Comparison of ENCODE assay signal across 12 cellular contexts in genomic region chr19:15284896-15285295, GRCh38. TPM values are rescaled to one million over a fixed set of nuclear protein-coding genes. Genes with fewer than 3 reads are reported as not detected.
DNase-seq lines count a peak whose midpoint lies in the region; ATAC-seq, FAIRE-seq and TF ChIP-seq lines count a peak whose summit lies in the region.
"Had no signal": no experiment of that assay in that cellular context is flagged by ENCODE, and none has a peak within 500 bp of the region (broad histone marks: within the 10 kb centered on the region; RNA-seq: fewer than 3 reads in every experiment).

No MANE protein-coding gene starts in this region.

- POLR2A ChIA-PET in CD4-positive, alpha-beta memory T cell (lab: Charles Lee; ENCODE audit: partially characterized antibody), result interaction anchor here (1.2 kb wide), 2 partner anchors 40 to 94 kb away, joined by 3 read pairs; partner anchors contain the start of gene AKAP8
- POLR2A ChIA-PET in K562 (lab: Yijun Ruan, JAX), result interaction anchor here (5.0 kb wide), 1 partner anchor 8 kb away, joined by 34 read pairs; no protein-coding TSS in a partner anchor

- TF ChIP-seq CTCF in KMS-11 (conservative IDR thresholded peaks at IDR 0.05; ENCODE audit: low read depth, low read length), result no peak
- no peak for TF ChIP-seq CTCF in K562 (IDR thresholded peaks at IDR 0.05 in 2 of 3, conservative IDR thresholded peaks at IDR 0.05 in 1 of 3; ENCODE audit: insufficient read depth in 2 of 3, low read depth in 1 of 3, low read length in 3 of 3)
- TF ChIP-seq CTCF in neutrophil (IDR thresholded peaks at IDR 0.05), result no peak
- no peak for TF ChIP-seq CTCF in stomach (IDR thresholded peaks at IDR 0.05)
- TF ChIP-seq CTCF in BE2C (IDR thresholded peaks at IDR 0.05; ENCODE audit: low read depth, low read length), result no peak

- H3K4me1 ChIP-seq in CD4-positive, alpha-beta memory T cell (ENCODE audit: insufficient read depth, low read length), result peaks cover 98% of the 10 kb centered on the region
- H3K4me1 ChIP-seq in KMS-11 (ENCODE audit: low read depth, poor library complexity, severe bottlenecking) (peaks cover 100% of the 10 kb centered on the region), K562 (replicated peaks in 1 of 2; ENCODE audit: control insufficient read depth in 2 of 2, insufficient read depth in 2 of 2, low read length in 2 of 2) (peaks cover 18 to 57% of the 10 kb centered on the region in 2 experiments), neutrophil (ENCODE audit: control insufficient read depth in 1 of 2, insufficient read depth in 1 of 2, low read depth in 1 of 2, low read length in 1 of 2) (peaks cover 63 to 71% of the 10 kb centered on the region in 2 experiments), stomach (peaks cover 97 to 100% (median 99%) of the 10 kb centered on the region in 4 donors), BE2C (peaks cover 49% of the 10 kb centered on the region)

- peaks cover 83 to 100% (median 94%) of the 10 kb centered on the region in 4 donors for H3K4me1 Mint-ChIP-seq in CD4-positive, alpha-beta memory T cell

- H3K36me3 ChIP-seq in CD4-positive, alpha-beta memory T cell (ENCODE audit: insufficient read depth, low read length), result no peaks in the 10 kb centered on the region
- no peaks in the 10 kb centered on the region for H3K36me3 ChIP-seq in KMS-11 (ENCODE audit: insufficient read depth)
- peaks cover 23% of the 10 kb centered on the region; the same call in 2 of the 3 replicates for H3K36me3 ChIP-seq in K562 (ENCODE audit: control insufficient read depth, insufficient read depth, low read length)
- H3K36me3 ChIP-seq in neutrophil, result peaks cover 5% of the 10 kb centered on the region
- no peaks in the 10 kb centered on the region for H3K36me3 ChIP-seq in stomach
- H3K36me3 ChIP-seq in BE2C, result no peaks in the 10 kb centered on the region
- H3K36me3 ChIP-seq: Peyer's patch had no signal

- H3K27ac ChIP-seq in CD4-positive, alpha-beta memory T cell (ENCODE audit: low read depth, low read length), result no peak overlapping the region
- H3K27ac ChIP-seq in KMS-11 (no peak overlapping the region; the same call in 1 of the 2 replicates), K562 (ENCODE audit: extremely low read depth, low read depth, low read length) (peak overlapping the region; percentile 28; the same call in 1 of the 3 replicates), neutrophil (peak overlapping the region; percentile 32), stomach (peak overlapping the region in 1 of 5 donors; percentile 68)

- H3K9ac ChIP-seq in KMS-11 (no peak overlapping the region), K562 (ENCODE audit: insufficient read depth in 1 of 2, low read depth in 2 of 2, low read length in 2 of 2) (0 out of 4 replicates have a peak overlapping the region, but pooled peaks of 1 of the 2 experiments have one; percentile 15)

- H3K9me3 Mint-ChIP-seq in CD4-positive, alpha-beta memory T cell, result no peaks in the 10 kb centered on the region

- no peaks in the 10 kb centered on the region for H3K9me3 ChIP-seq in CD4-positive, alpha-beta memory T cell (ENCODE audit: control insufficient read depth in 1 of 2, low read length in 2 of 2)
- H3K9me3 ChIP-seq in K562 (replicated peaks; ENCODE audit: control insufficient read depth, insufficient read depth, low read depth, low read length) (no peaks in the 10 kb centered on the region), neutrophil (no peaks in the 10 kb centered on the region), stomach (no peaks in the 10 kb centered on the region), BE2C (no peaks in the 10 kb centered on the region)
- H3K9me3 ChIP-seq: Peyer's patch had no signal

- H3K4me2 ChIP-seq in KMS-11, result peak overlapping the region; percentile 36; the same call in 1 of the 2 replicates
- H3K4me2 ChIP-seq in K562 (ENCODE audit: insufficient read depth, low read length), result no peak overlapping the region

- CTCF ChIA-PET in CD4-positive, alpha-beta memory T cell (lab: Charles Lee; ENCODE audit: partially characterized antibody), result no interaction called here
- CTCF ChIA-PET in K562 (lab: Yijun Ruan, JAX; ENCODE audit: low intra/inter-chr PET ratio), result no interaction called here

- ATAC-seq in K562 (no peak), HG02981 (IDR thresholded peaks at IDR 0.05; ENCODE audit: unreplicated experiment) (no peak)
- ATAC-seq: activated CD8-positive, alpha-beta memory T cell treated with anti-CD3 and anti-CD28 coated beads, Interleukin-2, amount 10 ng/mL, durations not matched to agents 7 days and 5 days had no signal

- TF ChIP-seq EP300 in K562 (IDR thresholded peaks at IDR 0.05; ENCODE audit: low read length) (no peak), stomach (IDR thresholded peaks at IDR 0.05) (no peak)

- peak overlapping the region in 7 of 8 donors; percentile 43 to 80 (median 72) for H3K4me3 Mint-ChIP-seq in CD4-positive, alpha-beta memory T cell
- H3K4me3 Mint-ChIP-seq: activated CD8-positive, alpha-beta memory T cell treated with anti-CD3 and anti-CD28 coated beads, Interleukin-2, amount 10 ng/mL, durations not matched to agents 7 days and 5 days had no signal

- H3K79me2 ChIP-seq in KMS-11 (ENCODE audit: insufficient read depth, low read depth), result peaks cover 100% of the 10 kb centered on the region
- peaks cover 99% of the 10 kb centered on the region for H3K79me2 ChIP-seq in K562 (ENCODE audit: control insufficient read depth, insufficient read depth, low read length)

- no TSS peak for BruUV-seq in K562 (replicated peaks; lab: Mats Ljungman, UMichigan)

- H3K27me3 Mint-ChIP-seq in CD4-positive, alpha-beta memory T cell, result no peaks in the 10 kb centered on the region
- H3K27me3 Mint-ChIP-seq: activated CD8-positive, alpha-beta memory T cell treated with anti-CD3 and anti-CD28 coated beads, Interleukin-2, amount 10 ng/mL, durations not matched to agents 7 days and 5 days had no signal

- WGBS in K562 (ENCODE audit: insufficient coverage, low coverage, missing lambda C conversion rate), result 81% methylated on average over 3 of the region's 3 CpGs
- 53 to 71% (median 67%) methylated on average over 3 of the region's 3 CpGs for WGBS in stomach, 5 donors

- no peaks in the 10 kb centered on the region for H3K36me3 Mint-ChIP-seq in CD4-positive, alpha-beta memory T cell
- H3K36me3 Mint-ChIP-seq: activated CD8-positive, alpha-beta memory T cell treated with anti-CD3 and anti-CD28 coated beads, Interleukin-2, amount 10 ng/mL, durations not matched to agents 7 days and 5 days had no signal

- H3K27ac Mint-ChIP-seq in CD4-positive, alpha-beta memory T cell, result peak overlapping the region; percentile 73 to 89 (median 86)
- H3K27ac Mint-ChIP-seq: activated CD8-positive, alpha-beta memory T cell treated with anti-CD3 and anti-CD28 coated beads, Interleukin-2, amount 10 ng/mL, durations not matched to agents 7 days and 5 days had no signal

- peak; percentile 15 for FAIRE-seq in K562 (lab: Jason Lieb, UNC)

- no peaks in the 10 kb centered on the region for H3K27me3 ChIP-seq in CD4-positive, alpha-beta memory T cell (ENCODE audit: insufficient read depth, low read length)
- H3K27me3 ChIP-seq in KMS-11 (ENCODE audit: insufficient read depth, low read depth), result no peaks in the 10 kb centered on the region
- no peaks in the 10 kb centered on the region for H3K27me3 ChIP-seq in K562 (ENCODE audit: control insufficient read depth in 2 of 2, insufficient read depth in 2 of 2, low read length in 2 of 2)
- H3K27me3 ChIP-seq in neutrophil, result no peaks in the 10 kb centered on the region
- no peaks in the 10 kb centered on the region for H3K27me3 ChIP-seq in stomach
- H3K27me3 ChIP-seq in BE2C, result no peaks in the 10 kb centered on the region
- H3K27me3 ChIP-seq: Peyer's patch had no signal

- H2AFZ ChIP-seq in KMS-11 (ENCODE audit: low read depth), result no peak overlapping the region
- no peak overlapping the region for H2AFZ ChIP-seq in K562 (ENCODE audit: low read depth, low read length)

- in situ Hi-C loops in K562 (cut with MboI), result no loop called here

- intact Hi-C loops in CD4-positive, alpha-beta memory T cell (cut with micrococcal nuclease), result loop anchor here (5.0 kb wide), 1 partner anchor 37 kb away; no protein-coding TSS in a partner anchor
- intact Hi-C loops in K562 (cut with micrococcal nuclease), result loop anchor here (5.0 kb wide), 1 partner anchor 37 kb away; no protein-coding TSS in a partner anchor
- intact Hi-C loops in stomach (cut with DNase I; ENCODE audit: low total_unique reads), result no loop called here

- H4K20me1 ChIP-seq in KMS-11 (ENCODE audit: insufficient read depth) (peaks cover 92% of the 10 kb centered on the region), K562 (replicated peaks; ENCODE audit: control insufficient read depth, insufficient read depth, low read length) (peaks cover 90% of the 10 kb centered on the region)

- TF ChIP-seq POLR2A in K562 (conservative IDR thresholded peaks at IDR 0.05) (no peak), stomach (IDR thresholded peaks at IDR 0.05) (no peak)

- peaks cover 24% of the 10 kb centered on the region for H3K9me1 ChIP-seq in K562 (ENCODE audit: control insufficient read depth, insufficient read depth, low read length)

- peak overlapping the region in 1 of 2 donors; percentile 5 for H3K4me3 ChIP-seq in CD4-positive, alpha-beta memory T cell (ENCODE audit: low read length in 2 of 2)
- H3K4me3 ChIP-seq in KMS-11 (IDR thresholded peaks at IDR 0.05; ENCODE audit: insufficient read depth, low read depth, low read length) (no peak overlapping the region), K562 (no peak overlapping the region), neutrophil (ENCODE audit: low read depth in 1 of 2, low read length in 1 of 2) (no peak overlapping the region), stomach (peak overlapping the region in 1 of 4 donors; percentile 4), BE2C (ENCODE audit: low read depth, low read length) (no peak overlapping the region)
- H3K4me3 ChIP-seq: Peyer's patch had no signal

- TF ChIP-seq RAD21 in K562 (CRISPR knock-in tag; conservative IDR thresholded peaks at IDR 0.05 in 1 of 2, IDR thresholded peaks at IDR 0.05 in 1 of 2), result no peak

- no peak for DNase-seq in CD4-positive, alpha-beta memory T cell
- DNase-seq in K562 (ENCODE audit: extremely low read depth in 1 of 4, low spot score in 3 of 4), result no peak
- DNase-seq in stomach, result no peak
- no peak for DNase-seq in BE2C
- DNase-seq in hepatic stellate cell (ENCODE audit: low spot score), result no peak
- DNase-seq: activated CD8-positive, alpha-beta memory T cell treated with anti-CD3 and anti-CD28 coated beads, Interleukin-2, amount 10 ng/mL, durations not matched to agents 7 days and 5 days; mesenchymal stem cell; Peyer's patch; T1000 had no signal

RNA-seq across cellular contexts. Expression of gene BRD4, which starts 47.4 kb away (rescaled TPM):
- 100 to 1,000 TPM; 149 to 152 TPM for total RNA-seq in CD4-positive, alpha-beta memory T cell
- polyA plus RNA-seq in CD4-positive, alpha-beta memory T cell, result 10 to 100 TPM in 1 of 2 donors, 1 to 10 TPM in 1; 4.2 to 48.2 TPM
- 157 and 305 TPM in 2 replicates for total RNA-seq in K562 (2011; cell fraction: chromatin; rRNA removed; ENCODE audit: low replicate concordance)
- 129 and 134 TPM in 2 replicates for total RNA-seq in K562 (2011; cell fraction: nucleolus; rRNA removed)
- total RNA-seq in K562 (2011; cell fraction: nucleoplasm; rRNA removed), result 133 and 164 TPM in 2 replicates
- total RNA-seq in K562 (2014; rRNA removed), result 15.6 and 24.0 TPM in 2 replicates
- 11.3 and 13.0 TPM in 2 replicates for total RNA-seq in K562 (2014; rRNA removed; fragmentation: Illumina TruSeq; extraction: Trizol)
- total RNA-seq in K562 (2015; rRNA removed; fragmentation: Illumina TruSeq; extraction: Trizol), result 16.1 and 18.2 TPM in 2 replicates
- 93.7 and 105 TPM in 2 replicates for total RNA-seq in K562 (2021)
- 8.9 and 11.0 TPM in 2 replicates for polyA plus RNA-seq in K562 (2011; rRNA removed)
- 5.8 and 8.4 TPM in 2 replicates for polyA plus RNA-seq in K562 (2011; cell fraction: cytosol; rRNA removed)
- 36.9 and 48.9 TPM in 2 replicates for polyA plus RNA-seq in K562 (2011; cell fraction: nucleus; rRNA removed)
- 61.3 and 74.1 TPM in 2 replicates for polyA plus RNA-seq in K562 (2012)
- polyA plus RNA-seq in K562 (2014; fragmentation: Illumina TruSeq; extraction: Trizol), result 35.3 and 43.4 TPM in 2 replicates
- polyA plus RNA-seq in K562 (2014; fragmentation: Nextera tagmentation; extraction: Ambion mirVana), result 1 to 10 TPM; 1.8 to 5.4 TPM
- 23.3 and 24.3 TPM in 2 replicates for polyA plus RNA-seq in K562 (2014; rRNA removed)
- 14.6 and 17.9 TPM in 2 replicates for polyA minus RNA-seq in K562 (2011; rRNA and poly(A)+ RNA removed)
- 36.5 and 50.1 TPM in 2 replicates for polyA minus RNA-seq in K562 (2011; cell fraction: cytosol; rRNA and poly(A)+ RNA removed)
- polyA minus RNA-seq in K562 (2011; cell fraction: nucleus; rRNA and poly(A)+ RNA removed), result 35.0 and 50.0 TPM in 2 replicates
- 100 to 1,000 TPM in 1 of 5 donors, 10 to 100 TPM in 4; 14.7 to 113 (median 49.7) TPM for total RNA-seq in stomach
- polyA plus RNA-seq in stomach, result 10 to 100 TPM; 10.6 to 21.1 (median 14.8) TPM
- polyA plus RNA-seq in BE2C (2012; ENCODE audit: insufficient read depth, insufficient read length, low read depth), result 76.3 TPM

RNA-seq across cellular contexts. Expression of gene EPHX3, which starts 52.6 kb away (rescaled TPM):
- under 1 TPM in 1 of 2 experiments, not detected in 1; 0.29 TPM for total RNA-seq in CD4-positive, alpha-beta memory T cell
- polyA plus RNA-seq in CD4-positive, alpha-beta memory T cell, result not detected
- total RNA-seq in K562 (2011; cell fraction: chromatin; rRNA removed; ENCODE audit: low replicate concordance), result 0.39 and 1.6 TPM in 2 replicates
- total RNA-seq in K562 (2011; cell fraction: nucleolus; rRNA removed), result 0.79 and 0.83 TPM in 2 replicates
- total RNA-seq in K562 (2011; cell fraction: nucleoplasm; rRNA removed), result 0.69 and 0.88 TPM in 2 replicates
- total RNA-seq in K562 (2014; rRNA removed) (not detected in 2 replicates), K562 (2014; rRNA removed; fragmentation: Illumina TruSeq; extraction: Trizol) (not detected in 2 replicates), K562 (2015; rRNA removed; fragmentation: Illumina TruSeq; extraction: Trizol) (not detected in 2 replicates), K562 (2021) (0.20 TPM in 1 of 2 replicates, not detected in the other), stomach (1 to 10 TPM in 2 of 5 donors, not detected in 3; 1.1 to 4.2 TPM)
- polyA plus RNA-seq in K562 (2011; rRNA removed) (0.07 TPM in 1 of 2 replicates, not detected in the other), K562 (2014; fragmentation: Illumina TruSeq; extraction: Trizol) (not detected in 2 replicates), K562 (2014; fragmentation: Nextera tagmentation; extraction: Ambion mirVana) (not detected), K562 (2014; rRNA removed) (not detected in 2 replicates), stomach (10 to 100 TPM in 1 of 3 donors, under 1 TPM in 1, not detected in 1; 0.31 to 12.8 TPM)
- 0.06 and 0.12 TPM in 2 replicates for polyA plus RNA-seq in K562 (2011; cell fraction: cytosol; rRNA removed)
- polyA plus RNA-seq in K562 (2011; cell fraction: nucleus; rRNA removed), result 0.21 and 0.50 TPM in 2 replicates
- polyA plus RNA-seq in K562 (2012), result not detected in 2 replicates
- not detected in 2 replicates for polyA minus RNA-seq in K562 (2011; rRNA and poly(A)+ RNA removed)
- polyA minus RNA-seq in K562 (2011; cell fraction: cytosol; rRNA and poly(A)+ RNA removed), result not detected in 2 replicates
- polyA minus RNA-seq in K562 (2011; cell fraction: nucleus; rRNA and poly(A)+ RNA removed), result not detected in 2 replicates
- polyA plus RNA-seq in BE2C (2012; ENCODE audit: insufficient read depth, insufficient read length, low read depth), result not detected
- total RNA-seq: Peyer's patch had no signal

Comparison
In these comparisons a context has a peak if more than half of its experiments do, and no peak if none do; other contexts are left out.
1. H3K27ac ChIP-seq: peak in K562 (single experiment) and neutrophil (single experiment); none in CD4-positive, alpha-beta memory T cell (single experiment) and KMS-11 (single experiment).